In genomic region chr1:168719306-168720111, GRCh38 we compare ENCODE assay signal across 10 cellular contexts.
DNase-seq lines count a peak whose midpoint lies in the region; ATAC-seq and TF ChIP-seq lines count a peak whose summit lies in the region.
"Had no signal": no experiment of that assay in that cellular context is flagged by ENCODE, and none has a peak within 500 bp of the region (broad histone marks: within the 10 kb centered on the region; RNA-seq: fewer than 3 reads in every experiment).

No MANE protein-coding gene starts in this region.

- in situ Hi-C loops in astrocyte of the spinal cord (cut with HindIII; ENCODE audit: low sequenced_read_pairs), result no loop called here
- in situ Hi-C loops in KBM-7 (cut with MboI; ENCODE audit: low pct_unique_long_range_greater_than_20kb, low sequenced_read_pairs), result no loop called here

- DNase-seq in ELR (ENCODE audit: low read depth), result peak; percentile 19
- peak; percentile 16 for DNase-seq in astrocyte of the spinal cord (ENCODE audit: low read depth, low spot score)
- no peak for DNase-seq in NCI-H1417 (lab: John Stamatoyannopoulos, UW)
- DNase-seq in KBM-7, result no peak
- no peak for DNase-seq in putamen (ENCODE audit: low spot score)
- DNase-seq in NCI-H345 treated with DMSO at 0.1 percent for 48 hours (lab: John Stamatoyannopoulos, UW; ENCODE audit: unreplicated experiment), result no peak
- DNase-seq: activated CD8-positive, alpha-beta memory T cell treated with anti-CD3 and anti-CD28 coated beads, Interleukin-2, amount 50 U/mL, for 48 hours had no signal

- H3K4me3 ChIP-seq in astrocyte of the spinal cord (ENCODE audit: low read depth, low read length), result no peak overlapping the region
- H3K4me3 ChIP-seq: SK-N-MC had no signal

- peak; percentile 79 for ATAC-seq in GM19455 (IDR thresholded peaks at IDR 0.05; ENCODE audit: unreplicated experiment)
- peak; percentile 65 for ATAC-seq in HG03135 (IDR thresholded peaks at IDR 0.05; ENCODE audit: unreplicated experiment)

- no peak for TF ChIP-seq CTCF in astrocyte of the spinal cord (IDR thresholded peaks at IDR 0.05; ENCODE audit: low read depth, low read length)

Comparison
In these comparisons a context has a peak if more than half of its experiments do, and no peak if none do; other contexts are left out.
1. DNase-seq: peak in ELR (single experiment) and astrocyte of the spinal cord (single experiment); none in NCI-H1417 (0 of 3), KBM-7 (single experiment), putamen (single experiment) and NCI-H345 treated with DMSO at 0.1 percent for 48 hours (single experiment).